Comparison of ENCODE assay signal across 1 cellular context in the genomic region with DNA sequence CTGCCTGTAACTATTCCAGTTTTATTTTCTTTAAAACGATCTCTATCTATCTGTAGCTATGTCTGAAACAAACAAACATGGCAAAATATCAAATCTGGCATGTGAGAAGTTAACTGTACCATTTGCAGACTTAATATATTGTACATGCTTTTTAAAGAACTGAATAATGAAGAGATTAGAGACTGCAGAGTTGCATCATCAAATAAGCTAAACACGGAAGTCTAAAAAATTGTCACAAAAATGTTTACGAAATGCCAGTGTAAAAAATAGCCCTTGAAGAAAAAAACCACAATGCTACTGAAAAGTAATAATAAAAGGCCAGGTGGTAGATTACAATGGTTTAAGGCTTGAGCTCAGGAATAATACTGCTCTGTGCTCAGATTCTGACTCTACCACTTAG.
TF ChIP-seq lines count a peak whose summit lies in the region.

No MANE protein-coding gene starts in this region.

TF ChIP-seq in H1, 55 proteins besides CTCF, POLR2A, EP300 and RAD21:
- TF ChIP-seq TAF7 (optimal IDR thresholded peaks at IDR 0.05; ENCODE audit: borderline replicate concordance, low read depth, low read length) (no peak), CTBP2 (IDR thresholded peaks at IDR 0.05; ENCODE audit: borderline replicate concordance, insufficient read depth, insufficient read length, low read length) (no peak), EGR1 (IDR thresholded peaks at IDR 0.05; ENCODE audit: borderline replicate concordance, low read depth, low read length) (no peak), RXRA (IDR thresholded peaks at IDR 0.05; ENCODE audit: insufficient read depth, low read depth, low read length) (no peak), NANOG (IDR thresholded peaks at IDR 0.05; ENCODE audit: insufficient read depth, low read depth, low read length, poor library complexity, severe bottlenecking) (no peak), SIX5 (IDR thresholded peaks at IDR 0.05; ENCODE audit: low read depth, low read length) (no peak), BACH1 (IDR thresholded peaks at IDR 0.05; ENCODE audit: low read length) (no peak), HDAC2 (IDR thresholded peaks at IDR 0.05; ENCODE audit: borderline replicate concordance in 1 of 2, low read depth in 2 of 2, low read length in 2 of 2) (no peak), FOSL1 (IDR thresholded peaks at IDR 0.05; ENCODE audit: insufficient read depth, low read depth, low read length) (no peak), RFX5 (IDR thresholded peaks at IDR 0.05; ENCODE audit: borderline replicate concordance, low read depth, low read length) (no peak), JUN (IDR thresholded peaks at IDR 0.05; ENCODE audit: low read depth, low read length) (no peak), TCF12 (IDR thresholded peaks at IDR 0.05; ENCODE audit: low read depth, low read length) (no peak)
- TF ChIP-seq, protein P1, sequence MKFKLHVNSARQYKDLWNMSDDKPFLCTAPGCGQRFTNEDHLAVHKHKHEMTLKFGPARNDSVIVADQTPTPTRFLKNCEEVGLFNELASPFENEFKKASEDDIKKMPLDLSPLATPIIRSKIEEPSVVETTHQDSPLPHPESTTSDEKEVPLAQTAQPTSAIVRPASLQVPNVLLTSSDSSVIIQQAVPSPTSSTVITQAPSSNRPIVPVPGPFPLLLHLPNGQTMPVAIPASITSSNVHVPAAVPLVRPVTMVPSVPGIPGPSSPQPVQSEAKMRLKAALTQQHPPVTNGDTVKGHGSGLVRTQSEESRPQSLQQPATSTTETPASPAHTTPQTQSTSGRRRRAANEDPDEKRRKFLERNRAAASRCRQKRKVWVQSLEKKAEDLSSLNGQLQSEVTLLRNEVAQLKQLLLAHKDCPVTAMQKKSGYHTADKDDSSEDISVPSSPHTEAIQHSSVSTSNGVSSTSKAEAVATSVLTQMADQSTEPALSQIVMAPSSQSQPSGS (IDR thresholded peaks at IDR 0.05; ENCODE audit: low read length) = no peak
